ENCODE assay signal across 23 cellular contexts in genomic region chr6:63673692-63674091, GRCh38.
"Had no signal": no experiment of that assay in that cellular context is flagged by ENCODE, and none has a peak within 500 bp of the region (broad histone marks: within the 10 kb centered on the region; RNA-seq: fewer than 3 reads in every experiment).

No MANE protein-coding gene starts in this region.

- H3K27me3 ChIP-seq: SJSA1 had no signal

- DNase-seq: IMR-90, Karpas-422, KG1, MM.1S, NCI-H1092 treated with DMSO at 0.1 percent for 48 hours, NCI-H1436, NCI-H187, NCI-H2029, NCI-H2081 treated with DMSO at 0.1 percent for 48 hours, NCI-H2171, NCI-H226, NCI-H446, NCI-H510A, NCI-H524 treated with DMSO at 0.1 percent for 48 hours, NCI-H69, NCI-H774, Right ventricle myocardium superior, RPMI8226, SIG-M5 had no signal

- H3K27ac ChIP-seq: SJSA1, SK-N-MC had no signal

- H3K4me1 ChIP-seq: SJSA1 had no signal

- H3K4me3 ChIP-seq: SJSA1 had no signal

- ATAC-seq: HepG2 had no signal

- FAIRE-seq: HepG2, RCC 7860 had no signal

- H3K9me3 ChIP-seq: SJSA1 had no signal
